ENCODE assay signal across 1 cellular context in genomic region chr9:20784196-20784595, GRCh38.
TF ChIP-seq lines count a peak whose summit lies in the region.

No MANE protein-coding gene starts in this region.

TF ChIP-seq in GM23338, 12 proteins besides CTCF, POLR2A, EP300 and RAD21:
- no peak for TF ChIP-seq REST (IDR thresholded peaks at IDR 0.05; ENCODE audit: unreplicated experiment)
- no peak for TF ChIP-seq STAT1 (IDR thresholded peaks at IDR 0.05; ENCODE audit: unreplicated experiment)
- TF ChIP-seq EZH2 (IDR thresholded peaks at IDR 0.05; ENCODE audit: low read depth, unreplicated experiment) = no peak
- TF ChIP-seq EZH2phosphoT487 (IDR thresholded peaks at IDR 0.05; ENCODE audit: unreplicated experiment) = no peak
- no peak for TF ChIP-seq JUNB (IDR thresholded peaks at IDR 0.05; ENCODE audit: unreplicated experiment)
- no peak for TF ChIP-seq ZNF462 (CRISPR knock-in tag; IDR thresholded peaks at IDR 0.05)
- no peak for TF ChIP-seq NANOG (IDR thresholded peaks at IDR 0.05; ENCODE audit: borderline replicate concordance)
- TF ChIP-seq ZNF331 (CRISPR knock-in tag; IDR thresholded peaks at IDR 0.05; ENCODE audit: low read depth) = no peak
- TF ChIP-seq ETS1 (IDR thresholded peaks at IDR 0.05) = no peak
- no peak for TF ChIP-seq ZNF114 (CRISPR knock-in tag; IDR thresholded peaks at IDR 0.05)
- TF ChIP-seq CREB1 (CRISPR knock-in tag; IDR thresholded peaks at IDR 0.05; ENCODE audit: low read depth) = no peak
TF ChIP-seq in GM23338: peak in this region for 0.
